ENCODE assay signal across 16 cellular contexts in the genomic region with DNA sequence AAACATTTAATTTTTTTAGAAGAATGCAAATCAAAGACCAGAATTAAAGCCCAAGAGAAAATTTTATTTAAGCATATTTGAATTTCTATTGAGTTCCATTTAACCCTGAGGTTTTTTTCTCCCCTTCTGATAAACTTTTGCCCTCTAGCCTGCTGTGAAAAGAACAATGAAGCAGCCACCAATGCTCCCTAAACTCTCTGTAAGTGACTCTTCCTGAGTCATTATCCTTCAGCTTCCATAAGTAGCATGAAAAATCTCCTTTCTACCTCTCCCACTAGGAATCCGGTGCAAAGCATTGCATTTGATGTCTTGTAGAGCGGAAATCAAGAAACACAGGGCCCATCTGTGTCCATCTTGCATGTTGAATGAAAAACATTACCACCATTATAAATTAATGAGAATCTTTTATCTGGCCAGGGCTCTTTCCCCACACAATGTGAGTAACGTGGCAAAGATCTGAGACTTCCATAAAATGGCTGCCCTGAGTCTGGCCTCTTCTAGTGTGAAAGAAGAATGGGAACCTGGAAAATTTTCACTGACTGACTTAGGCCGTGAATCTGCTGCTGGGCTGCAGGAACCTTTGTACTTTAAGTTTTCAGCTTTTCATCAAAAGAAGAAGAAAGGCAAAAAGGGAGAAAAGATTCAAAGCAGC.
"Had no signal": no experiment of that assay in that cellular context is flagged by ENCODE, and none has a peak within 500 bp of the region (broad histone marks: within the 10 kb centered on the region; RNA-seq: fewer than 3 reads in every experiment).

No MANE protein-coding gene starts in this region.

- H3K27me3 ChIP-seq: foreskin keratinocyte, left lung, ovary, upper lobe of left lung had no signal

- H3K36me3 Mint-ChIP-seq: activated CD4-positive, alpha-beta memory T cell treated with anti-CD3 and anti-CD28 coated beads for 36 hours; activated naive CD8-positive, alpha-beta T cell; natural killer cell treated with Interleukin-12 subunit alpha and Interleukin-12 subunit beta and Interleukin-15 and Interleukin-18, amount 100 ng/mL, for 72 hours had no signal

- H3K9me3 ChIP-seq: left lung, ovary, upper lobe of left lung had no signal

- H3K27ac ChIP-seq: foreskin keratinocyte, left lung, ovary, upper lobe of left lung had no signal

- H3K4me3 ChIP-seq: left lung, ovary, upper lobe of left lung had no signal

- H3K36me3 ChIP-seq: left lung, ovary, upper lobe of left lung had no signal

- H3K27me3 Mint-ChIP-seq: activated CD4-positive, alpha-beta memory T cell treated with anti-CD3 and anti-CD28 coated beads for 36 hours; activated naive CD8-positive, alpha-beta T cell; dendritic cell treated with granulocyte-macrophage colony-stimulating factor and Interleukin-4, amounts not matched to agents 40 ng/mL and 50 ng/mL, for 4 days; natural killer cell treated with Interleukin-12 subunit alpha and Interleukin-12 subunit beta and Interleukin-15 and Interleukin-18, amount 100 ng/mL, for 72 hours had no signal

- H3K4me1 ChIP-seq: foreskin keratinocyte, left lung, upper lobe of left lung had no signal

- DNase-seq: activated CD4-positive, alpha-beta memory T cell treated with anti-CD3 and anti-CD28 coated beads for 36 hours; activated effector memory CD4-positive, alpha-beta T cell treated with anti-CD3 and anti-CD28 coated beads, Interleukin-2, amount 50 U/mL, for 16 hours; activated T-cell treated with anti-CD3 and anti-CD28 coated beads, Interleukin-2, amount 50 U/mL, for 4 hours; amygdala; cerebellar nuclear complex; foreskin keratinocyte; head of caudate nucleus; left lung; ovary; stimulated activated CD4-positive, alpha-beta T cell treated with anti-CD3 and anti-CD28 coated beads, Interleukin-4, amount 100 ng/mL, for 1 hour; stimulated activated CD8-positive, alpha-beta memory T cell treated with anti-CD3 and anti-CD28 coated beads, Interleukin-4, amount 100 ng/mL, for 48 hours; stimulated activated naive CD8-positive, alpha-beta T cell treated with anti-CD3 and anti-CD28 coated beads, Interleukin-15, Interleukin-2, amounts not matched to agents 100 U/mL and 50 U/mL, for 24 hours; upper lobe of left lung had no signal

- H3K4me3 Mint-ChIP-seq: activated CD4-positive, alpha-beta memory T cell treated with anti-CD3 and anti-CD28 coated beads for 36 hours; activated naive CD8-positive, alpha-beta T cell; activated T-cell treated with anti-CD3 and anti-CD28 coated beads, Interleukin-2, amount 50 U/mL, for 4 hours; dendritic cell treated with granulocyte-macrophage colony-stimulating factor and Interleukin-4, amounts not matched to agents 40 ng/mL and 50 ng/mL, for 4 days; natural killer cell treated with Interleukin-12 subunit alpha and Interleukin-12 subunit beta and Interleukin-15 and Interleukin-18, amount 100 ng/mL, for 72 hours had no signal

- H3K27ac Mint-ChIP-seq: activated CD4-positive, alpha-beta memory T cell treated with anti-CD3 and anti-CD28 coated beads for 36 hours; activated naive CD8-positive, alpha-beta T cell; dendritic cell treated with granulocyte-macrophage colony-stimulating factor and Interleukin-4, amounts not matched to agents 40 ng/mL and 50 ng/mL, for 4 days; natural killer cell treated with Interleukin-12 subunit alpha and Interleukin-12 subunit beta and Interleukin-15 and Interleukin-18, amount 100 ng/mL, for 72 hours had no signal

- H3K9me3 Mint-ChIP-seq: activated CD4-positive, alpha-beta memory T cell treated with anti-CD3 and anti-CD28 coated beads for 36 hours; activated T-cell treated with anti-CD3 and anti-CD28 coated beads, Interleukin-2, amount 50 U/mL, for 4 hours; dendritic cell treated with granulocyte-macrophage colony-stimulating factor and Interleukin-4, amounts not matched to agents 40 ng/mL and 50 ng/mL, for 4 days had no signal

- ATAC-seq: activated T-cell treated with anti-CD3 and anti-CD28 coated beads, Interleukin-2, amount 50 U/mL, for 4 hours; foreskin keratinocyte; left lung; natural killer cell treated with Interleukin-12 subunit alpha and Interleukin-12 subunit beta and Interleukin-15 and Interleukin-18, amount 100 ng/mL, for 72 hours; stimulated activated naive CD8-positive, alpha-beta T cell treated with anti-CD3 and anti-CD28 coated beads, Interleukin-15, Interleukin-2, amounts not matched to agents 100 U/mL and 50 U/mL, for 24 hours had no signal
